8 cellular contexts compared by ENCODE assay signal in the genomic region with DNA sequence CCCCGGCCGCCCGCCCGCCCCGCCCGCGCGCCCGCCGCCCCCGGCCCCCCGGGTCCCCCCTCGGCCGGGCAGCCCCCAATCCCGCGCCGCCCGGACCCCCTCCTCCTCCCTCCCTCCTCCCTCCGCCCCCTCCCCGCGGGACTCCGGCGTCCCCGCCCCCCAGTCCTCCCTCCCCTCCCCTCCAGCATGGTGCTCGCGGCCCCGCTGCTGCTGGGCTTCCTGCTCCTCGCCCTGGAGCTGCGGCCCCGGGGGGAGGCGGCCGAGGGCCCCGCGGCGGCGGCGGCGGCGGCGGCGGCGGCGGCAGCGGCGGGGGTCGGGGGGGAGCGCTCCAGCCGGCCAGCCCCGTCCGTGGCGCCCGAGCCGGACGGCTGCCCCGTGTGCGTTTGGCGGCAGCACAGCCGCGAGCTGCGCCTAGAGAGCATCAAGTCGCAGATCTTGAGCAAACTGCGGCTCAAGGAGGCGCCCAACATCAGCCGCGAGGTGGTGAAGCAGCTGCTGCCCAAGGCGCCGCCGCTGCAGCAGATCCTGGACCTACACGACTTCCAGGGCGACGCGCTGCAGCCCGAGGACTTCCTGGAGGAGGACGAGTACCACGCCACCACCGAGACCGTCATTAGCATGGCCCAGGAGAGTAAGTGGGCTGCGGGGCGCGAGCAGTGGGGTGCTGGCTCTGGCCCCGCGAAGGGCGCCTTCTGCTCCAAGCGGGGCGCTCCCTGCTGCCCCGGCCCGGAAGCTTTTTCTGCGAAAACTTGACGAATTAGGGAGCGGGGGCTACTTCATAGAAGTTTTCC. TPM values are rescaled to one million over a fixed set of nuclear protein-coding genes. Genes with fewer than 3 reads are reported as not detected.
DNase-seq lines count a peak whose midpoint lies in the region; ATAC-seq and TF ChIP-seq lines count a peak whose summit lies in the region.

No MANE protein-coding gene starts in this region.

- peaks cover 2% of the 10 kb centered on the region for H3K79me1 ChIP-seq in neuronal stem cell (ENCODE audit: low read depth, low read length)

- H2BK15ac ChIP-seq in neuronal stem cell (ENCODE audit: low read length): peak overlapping the region; percentile 73

- no peaks in the 10 kb centered on the region for H3F3A ChIP-seq in OCI-LY1 (ENCODE audit: insufficient read depth, low read length)

- H3K36me3 Mint-ChIP-seq in activated T-helper 17 cell treated with anti-CD3 and anti-CD28 coated beads, Interleukin-2, amount 50 U/mL, for 72 hours (ENCODE audit: low read depth): peaks cover 5% of the 10 kb centered on the region

- peak overlapping the region; percentile 66 for H3K4me3 ChIP-seq in OCI-LY1 (ENCODE audit: low read depth, low read length, poor library complexity, severe bottlenecking)
- peak overlapping the region; percentile 56 to 83 for H3K4me3 ChIP-seq in foreskin fibroblast (ENCODE audit: low read depth in 1 of 2, low read length in 2 of 2)
- peak overlapping the region; percentile 97 to 98 for H3K4me3 ChIP-seq in neuronal stem cell (ENCODE audit: low read length in 2 of 2)

- no peak overlapping the region for H2AFZ ChIP-seq in OCI-LY1 (ENCODE audit: low read length)
- H2AFZ ChIP-seq in neuronal stem cell (ENCODE audit: low read length): peak overlapping the region; percentile 69

- H4K91ac ChIP-seq in neuronal stem cell (ENCODE audit: low read depth, low read length, poor library complexity): no peak overlapping the region

- H3K4me1 ChIP-seq in OCI-LY1 (ENCODE audit: insufficient read depth, low read length, severe bottlenecking): peaks cover 38% of the 10 kb centered on the region
- H3K4me1 ChIP-seq in neuronal stem cell (ENCODE audit: control insufficient read depth in 2 of 2, insufficient read depth in 1 of 2, low read depth in 1 of 2, low read length in 2 of 2): peaks cover 23 to 30% of the 10 kb centered on the region in 2 donors

- no peak overlapping the region for H2BK120ac ChIP-seq in neuronal stem cell (ENCODE audit: low read depth, low read length)

- no peak overlapping the region for H4K8ac ChIP-seq in neuronal stem cell (ENCODE audit: low read depth, low read length)

- ATAC-seq in GM18498 (IDR thresholded peaks at IDR 0.05; ENCODE audit: unreplicated experiment): peak; percentile 52
- ATAC-seq in HG03039 (IDR thresholded peaks at IDR 0.05; ENCODE audit: unreplicated experiment): peak; percentile 35
- peak; percentile 60 for ATAC-seq in activated T-helper 17 cell treated with anti-CD3 and anti-CD28 coated beads, Interleukin-2, amount 50 U/mL, for 72 hours (replicated peaks)

- H3K14ac ChIP-seq in neuronal stem cell (ENCODE audit: low read length): peak overlapping the region; percentile 87

- no peaks in the 10 kb centered on the region for H3K79me2 ChIP-seq in OCI-LY1 (ENCODE audit: insufficient read depth, low read length)

- WGBS in neuronal stem cell (ENCODE audit: extremely low coverage in 2 of 2, insufficient read length in 2 of 2, insufficient replicate concordance in 1 of 2), 2 donors: no CpG with 5 or more reads among the region's 90 CpGs

- peak overlapping the region; percentile 99 for H2BK5ac ChIP-seq in neuronal stem cell (ENCODE audit: low read length)

- H3K27me3 Mint-ChIP-seq in activated T-helper 17 cell treated with anti-CD3 and anti-CD28 coated beads, Interleukin-2, amount 50 U/mL, for 72 hours: no peaks in the 10 kb centered on the region

- H4K20me1 ChIP-seq in OCI-LY1 (ENCODE audit: insufficient read depth, low read length): no peaks in the 10 kb centered on the region

- H3K9ac ChIP-seq in OCI-LY1 (ENCODE audit: low read length): peak overlapping the region; percentile 60
- peak overlapping the region; percentile 99 for H3K9ac ChIP-seq in neuronal stem cell (ENCODE audit: low read depth, low read length, poor library complexity)

- H3K23ac ChIP-seq in neuronal stem cell (ENCODE audit: low read depth, low read length, poor library complexity): peak overlapping the region; percentile 94

- H3K9me3 Mint-ChIP-seq in activated T-helper 17 cell treated with anti-CD3 and anti-CD28 coated beads, Interleukin-2, amount 50 U/mL, for 72 hours: no peaks in the 10 kb centered on the region

- H3K9me2 ChIP-seq in OCI-LY1 (ENCODE audit: low read depth, low read length): no peaks in the 10 kb centered on the region

- peak overlapping the region; percentile 81 for H3K27ac Mint-ChIP-seq in activated T-helper 17 cell treated with anti-CD3 and anti-CD28 coated beads, Interleukin-2, amount 50 U/mL, for 72 hours

- H3K9me3 ChIP-seq in OCI-LY1 (ENCODE audit: low read length) (no peaks in the 10 kb centered on the region), neuronal stem cell (replicated peaks in 1 of 2; ENCODE audit: control insufficient read depth in 2 of 2, insufficient read depth in 1 of 2, low read depth in 1 of 2, low read length in 2 of 2) (no peaks in the 10 kb centered on the region)

- no peak overlapping the region for H2BK12ac ChIP-seq in neuronal stem cell (ENCODE audit: low read length)

- H3K27ac ChIP-seq in OCI-LY1 (ENCODE audit: low read depth, low read length, poor library complexity, severe bottlenecking): no peak overlapping the region
- H3K27ac ChIP-seq in neuronal stem cell (replicated peaks; ENCODE audit: low read length): peak overlapping the region; percentile 100

- peak overlapping the region; percentile 58 for H3K4ac ChIP-seq in neuronal stem cell (ENCODE audit: low read length)

- peak overlapping the region; percentile 98 for H3K18ac ChIP-seq in neuronal stem cell (ENCODE audit: low read length)

- peaks cover 42% of the 10 kb centered on the region for H3K4me1 Mint-ChIP-seq in activated T-helper 17 cell treated with anti-CD3 and anti-CD28 coated beads, Interleukin-2, amount 50 U/mL, for 72 hours

- H3K4me3 Mint-ChIP-seq in activated T-helper 17 cell treated with anti-CD3 and anti-CD28 coated beads, Interleukin-2, amount 50 U/mL, for 72 hours: peak overlapping the region; percentile 84

- TF ChIP-seq CTCF in OCI-LY1 (IDR thresholded peaks at IDR 0.05; ENCODE audit: low read length) (peak; percentile 10; the same call in 1 of the 2 replicates), foreskin fibroblast (IDR thresholded peaks at IDR 0.05; ENCODE audit: low read depth, low read length) (no peak)

- in situ Hi-C loops in ACHN (cut with HindIII; ENCODE audit: low pct_ligation_motif_present, low pct_unique_long_range_greater_than_20kb, low sequenced_read_pairs): no loop called here

- H2AK5ac ChIP-seq in neuronal stem cell (ENCODE audit: low read depth, low read length): peak overlapping the region; percentile 92

- peak overlapping the region; percentile 92 for H3K4me2 ChIP-seq in OCI-LY1 (ENCODE audit: low read length)
- peak overlapping the region; percentile 76 for H3K4me2 ChIP-seq in neuronal stem cell (ENCODE audit: insufficient read depth, low read length, poor library complexity, severe bottlenecking)

- peaks cover 7% of the 10 kb centered on the region for H3K27me3 ChIP-seq in OCI-LY1 (ENCODE audit: insufficient read depth, low read length)
- H3K27me3 ChIP-seq in neuronal stem cell (ENCODE audit: control insufficient read depth in 3 of 3, insufficient read depth in 3 of 3, low read depth in 1 of 3, low read length in 3 of 3): no peaks in the 10 kb centered on the region

- H3K36me3 ChIP-seq in OCI-LY1 (ENCODE audit: insufficient read depth, low read length) (no peaks in the 10 kb centered on the region), neuronal stem cell (replicated peaks in 1 of 2; ENCODE audit: control insufficient read depth in 2 of 2, insufficient read depth in 2 of 2, low read length in 2 of 2) (peaks cover 6 to 20% of the 10 kb centered on the region in 2 donors)

- DNase-seq in ACHN (peak; percentile 82), foreskin fibroblast (peak; percentile 65 to 86), neuronal stem cell (ENCODE audit: low spot score) (peak; percentile 75), cerebellum (ENCODE audit: low spot score) (no peak)

RNA-seq across cellular contexts. Expression of a gene that starts 0.4 kb away (rescaled TPM):
- total RNA-seq in activated T-helper 17 cell treated with anti-CD3 and anti-CD28 coated beads, Interleukin-2, amount 50 U/mL, for 72 hours: 10 to 100 TPM in 1 of 2 donors, 1 to 10 TPM in 1; 7.4 to 14.1 TPM
- polyA plus RNA-seq in neuronal stem cell (2013, experiment 1 of 2): 26.1 TPM
- 26.4 TPM for polyA plus RNA-seq in neuronal stem cell (2013, experiment 2 of 2)
- total RNA-seq in cerebellum: 11.8 TPM

RNA-seq across cellular contexts. Expression of a gene that starts 14.5 kb away (rescaled TPM):
- total RNA-seq in activated T-helper 17 cell treated with anti-CD3 and anti-CD28 coated beads, Interleukin-2, amount 50 U/mL, for 72 hours: 100 to 1,000 TPM; 211 to 237 TPM
- polyA plus RNA-seq in neuronal stem cell (2013, experiment 1 of 2): 879 TPM
- 873 TPM for polyA plus RNA-seq in neuronal stem cell (2013, experiment 2 of 2)
- total RNA-seq in cerebellum: 135 TPM

RNA-seq across cellular contexts. Expression of a gene that starts 23.1 kb away (rescaled TPM):
- 10 to 100 TPM; 13.0 to 13.5 TPM for total RNA-seq in activated T-helper 17 cell treated with anti-CD3 and anti-CD28 coated beads, Interleukin-2, amount 50 U/mL, for 72 hours
- polyA plus RNA-seq in neuronal stem cell (2013, experiment 1 of 2): 7.0 TPM
- 6.2 TPM for polyA plus RNA-seq in neuronal stem cell (2013, experiment 2 of 2)
- total RNA-seq in cerebellum: 8.6 TPM

RNA-seq across cellular contexts. Expression of a gene that starts 27.5 kb away (rescaled TPM):
- total RNA-seq in activated T-helper 17 cell treated with anti-CD3 and anti-CD28 coated beads, Interleukin-2, amount 50 U/mL, for 72 hours: 100 to 1,000 TPM; 104 to 118 TPM
- polyA plus RNA-seq in neuronal stem cell (2013, experiment 1 of 2): 97.5 TPM
- polyA plus RNA-seq in neuronal stem cell (2013, experiment 2 of 2): 97.1 TPM
- total RNA-seq in cerebellum: 16.0 TPM

RNA-seq across cellular contexts. Expression of a gene that starts 35.6 kb away (rescaled TPM):
- total RNA-seq in activated T-helper 17 cell treated with anti-CD3 and anti-CD28 coated beads, Interleukin-2, amount 50 U/mL, for 72 hours: 1 to 10 TPM; 3.2 to 8.7 TPM
- polyA plus RNA-seq in neuronal stem cell (2013, experiment 1 of 2): 59.4 TPM
- polyA plus RNA-seq in neuronal stem cell (2013, experiment 2 of 2): 56.0 TPM
- total RNA-seq in cerebellum: 32.1 TPM
